In genomic region chr12:8886515-8887284, GRCh38 we compare ENCODE assay signal across 20 cellular contexts.
"Had no signal": no experiment of that assay in that cellular context is flagged by ENCODE, and none has a peak within 500 bp of the region (broad histone marks: within the 10 kb centered on the region; RNA-seq: fewer than 3 reads in every experiment).

No MANE protein-coding gene starts in this region.

- ATAC-seq: gastrocnemius medialis; heart right ventricle; naive thymus-derived CD4-positive, alpha-beta T cell; sciatic nerve; stimulated activated naive B cell treated with anti-CD40 and anti-IgM and Interleukin-4, amounts not matched to agents 10 μg/mL and 1 μg/mL and 100 μg/mL, for 72 hours; stimulated activated naive CD8-positive, alpha-beta T cell treated with anti-CD3 and anti-CD28 coated beads, Interleukin-15, amount 100 ng/mL, for 72 hours had no signal

- DNase-seq: cortex of kidney; dorsolateral prefrontal cortex; effector CD8-positive, alpha-beta T cell; gastrocnemius medialis; heart right ventricle; hypothalamus; naive thymus-derived CD4-positive, alpha-beta T cell; nephron progenitor cell; posterior cingulate gyrus; stimulated activated CD4-positive, alpha-beta T cell treated with anti-CD3 and anti-CD28 coated beads, Interleukin-2, amount 100 ng/mL, for 24 hours; stimulated activated CD4-positive, alpha-beta T cell treated with anti-CD3 and anti-CD28 coated beads, Interleukin-4, amount 100 ng/mL, for 4 hours; stimulated activated naive B cell treated with anti-CD40 and anti-IgM and Interleukin-4, amounts not matched to agents 10 μg/mL and 1 μg/mL and 100 μg/mL, for 72 hours; stimulated activated naive CD8-positive, alpha-beta T cell treated with anti-CD3 and anti-CD28 coated beads, Interleukin-15, amount 100 ng/mL, for 72 hours; transverse colon had no signal

- H3K4me3 ChIP-seq: dorsolateral prefrontal cortex, esophagus muscularis mucosa, gastrocnemius medialis, heart right ventricle, thoracic aorta, transverse colon had no signal

- H3K36me3 ChIP-seq: esophagus muscularis mucosa, gastrocnemius medialis, heart right ventricle, thoracic aorta, transverse colon had no signal

- H3K27ac ChIP-seq: dorsolateral prefrontal cortex, esophagus muscularis mucosa, gastrocnemius medialis, heart right ventricle, thoracic aorta, transverse colon had no signal

- H3K9me3 ChIP-seq: esophagus muscularis mucosa, gastrocnemius medialis, heart right ventricle, thoracic aorta, transverse colon had no signal

- H3K27me3 ChIP-seq: dorsolateral prefrontal cortex, esophagus muscularis mucosa, gastrocnemius medialis, heart right ventricle, transverse colon had no signal

- FAIRE-seq: endometrium, islet of Langerhans, urothelium cell line had no signal
